Comparison of ENCODE assay signal across 33 cellular contexts in the genomic region with DNA sequence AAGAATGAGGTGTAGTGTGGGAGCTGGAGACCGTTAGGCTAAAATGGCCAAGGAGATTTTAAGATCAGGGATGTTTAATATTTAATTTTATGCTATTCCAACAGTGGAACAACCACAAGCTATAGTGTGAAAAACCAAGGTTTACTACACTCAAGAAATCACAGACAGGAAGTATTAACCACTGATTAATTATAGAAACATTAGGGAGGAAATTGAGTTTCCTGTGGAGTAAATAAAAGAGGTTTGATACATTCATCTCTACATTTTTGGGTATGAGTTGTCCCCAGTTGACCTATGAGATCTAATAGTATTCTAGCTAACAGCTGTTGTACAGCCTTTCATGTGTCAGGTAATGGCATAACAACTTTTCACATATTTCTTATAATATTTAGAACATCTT.
"Had no signal": no experiment of that assay in that cellular context is flagged by ENCODE, and none has a peak within 500 bp of the region (broad histone marks: within the 10 kb centered on the region; RNA-seq: fewer than 3 reads in every experiment).

No MANE protein-coding gene starts in this region.

- H3K27me3 ChIP-seq: brain microvascular endothelial cell, Peyer's patch had no signal

- DNase-seq: activated CD4-positive, alpha-beta T cell treated with anti-CD3 and anti-CD28 coated beads, Interleukin-2, amount 10 ng/mL, durations not matched to agents 24 days and 14 days; activated CD4-positive, alpha-beta T cell treated with anti-CD3 and anti-CD28 coated beads, Interleukin-2, amount 50 U/mL, for 48 hours; activated CD4-positive, CD25-positive, alpha-beta regulatory T cell; activated CD8-positive, alpha-beta T cell treated with anti-CD3 and anti-CD28 coated beads, Interleukin-2, amount 10 ng/mL, durations not matched to agents 7 days and 5 days; activated effector memory CD4-positive, alpha-beta T cell treated with Interleukin-2 at 50 U/mL for 16 hours; activated naive CD4-positive, alpha-beta T cell treated with anti-CD3 and anti-CD28 coated beads, Interleukin-2, amount 10 ng/mL, durations not matched to agents 7 days and 5 days; activated naive CD8-positive, alpha-beta T cell treated with anti-CD3 and anti-CD28 coated beads, Interleukin-2, amount 50 U/mL, for 24 hours; activated T-cell treated with anti-CD3 and anti-CD28 coated beads, Interleukin-2, amount 50 U/mL, for 48 hours; anterior cingulate cortex; brain microvascular endothelial cell; central memory CD4-positive, alpha-beta T cell; Kasumi-1; KG1; MM.1S; MV-4-11; NCI-H1092; NCI-H1436 treated with DMSO at 0.1 percent for 48 hours; NCI-H1694 treated with DMSO at 0.1 percent for 48 hours; NCI-H2029 treated with DMSO at 0.1 percent for 48 hours; NCI-H2107; NCI-H2171; NCI-H510A; NCI-H526; NCI-H748 treated with DMSO at 0.1 percent for 48 hours; NK-92 treated with Interleukin-12 subunit alpha and Interleukin-12 subunit beta, amount 100 ng/mL, for 24 hours; PC-3; Peyer's patch; RPMI8226; SIG-M5; SW 1271; T1000; WERI-Rb-1 had no signal

- H3K27ac ChIP-seq: brain microvascular endothelial cell, Peyer's patch, WERI-Rb-1 had no signal

- H3K4me1 Mint-ChIP-seq: activated CD4-positive, alpha-beta T cell treated with anti-CD3 and anti-CD28 coated beads, Interleukin-2, amount 10 ng/mL, durations not matched to agents 24 days and 14 days; activated naive CD4-positive, alpha-beta T cell treated with anti-CD3 and anti-CD28 coated beads, Interleukin-2, amount 10 ng/mL, durations not matched to agents 7 days and 5 days; activated naive CD8-positive, alpha-beta T cell treated with anti-CD3 and anti-CD28 coated beads, Interleukin-2, amount 50 U/mL, for 24 hours had no signal

- H3K27me3 Mint-ChIP-seq: activated CD4-positive, alpha-beta T cell treated with anti-CD3 and anti-CD28 coated beads, Interleukin-2, amount 10 ng/mL, durations not matched to agents 24 days and 14 days; activated naive CD4-positive, alpha-beta T cell treated with anti-CD3 and anti-CD28 coated beads, Interleukin-2, amount 10 ng/mL, durations not matched to agents 7 days and 5 days; activated naive CD8-positive, alpha-beta T cell; activated naive CD8-positive, alpha-beta T cell treated with anti-CD3 and anti-CD28 coated beads, Interleukin-2, amount 50 U/mL, for 24 hours had no signal

- H3K4me1 ChIP-seq: Peyer's patch had no signal

- H3K4me3 Mint-ChIP-seq: activated CD4-positive, alpha-beta T cell treated with anti-CD3 and anti-CD28 coated beads, Interleukin-2, amount 10 ng/mL, durations not matched to agents 24 days and 14 days; activated CD8-positive, alpha-beta T cell treated with anti-CD3 and anti-CD28 coated beads, Interleukin-2, amount 10 ng/mL, durations not matched to agents 7 days and 5 days; activated naive CD4-positive, alpha-beta T cell treated with anti-CD3 and anti-CD28 coated beads, Interleukin-2, amount 10 ng/mL, durations not matched to agents 7 days and 5 days; activated naive CD8-positive, alpha-beta T cell; activated naive CD8-positive, alpha-beta T cell treated with anti-CD3 and anti-CD28 coated beads, Interleukin-2, amount 50 U/mL, for 24 hours had no signal

- H3K9me3 ChIP-seq: Peyer's patch had no signal

- H3K4me3 ChIP-seq: Peyer's patch had no signal

- H3K27ac Mint-ChIP-seq: activated CD4-positive, alpha-beta T cell treated with anti-CD3 and anti-CD28 coated beads, Interleukin-2, amount 10 ng/mL, durations not matched to agents 24 days and 14 days; activated CD8-positive, alpha-beta T cell treated with anti-CD3 and anti-CD28 coated beads, Interleukin-2, amount 10 ng/mL, durations not matched to agents 7 days and 5 days; activated naive CD4-positive, alpha-beta T cell treated with anti-CD3 and anti-CD28 coated beads, Interleukin-2, amount 10 ng/mL, durations not matched to agents 7 days and 5 days; activated naive CD8-positive, alpha-beta T cell; activated naive CD8-positive, alpha-beta T cell treated with anti-CD3 and anti-CD28 coated beads, Interleukin-2, amount 50 U/mL, for 24 hours had no signal

- H3K36me3 Mint-ChIP-seq: activated naive CD4-positive, alpha-beta T cell treated with anti-CD3 and anti-CD28 coated beads, Interleukin-2, amount 10 ng/mL, durations not matched to agents 7 days and 5 days; activated naive CD8-positive, alpha-beta T cell had no signal

- H3K36me3 ChIP-seq: brain microvascular endothelial cell, Peyer's patch, WERI-Rb-1 had no signal
